Comparison of ENCODE assay signal across 2 cellular contexts in the genomic region with DNA sequence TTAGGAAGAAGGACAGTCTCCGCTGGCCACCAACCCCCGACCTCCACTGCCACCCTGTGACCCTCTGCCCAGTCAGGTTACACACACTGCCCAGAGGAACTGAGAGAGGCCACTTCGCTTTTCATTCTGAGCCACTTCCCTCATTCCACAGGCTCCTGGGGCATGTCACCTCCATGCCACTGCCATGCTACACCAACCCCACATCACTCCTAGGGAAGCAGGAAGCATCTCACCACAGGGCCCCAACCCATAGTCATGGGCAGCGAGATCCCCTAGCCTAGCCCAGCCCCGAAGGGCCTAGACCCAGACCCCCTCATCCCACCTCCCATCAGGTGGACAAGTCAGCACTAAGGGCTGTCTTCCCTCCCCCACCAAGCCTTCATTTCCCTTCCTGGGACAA.
TF ChIP-seq lines count a peak whose summit lies in the region.

No MANE protein-coding gene starts in this region.

TF ChIP-seq in IMR-90, 13 proteins besides CTCF, POLR2A, EP300 and RAD21:
- TF ChIP-seq NFE2L2 (IDR thresholded peaks at IDR 0.05; ENCODE audit: low read depth, low read length) (no peak), USF2 (IDR thresholded peaks at IDR 0.05; ENCODE audit: low read depth, low read length) (no peak), RFX5 (IDR thresholded peaks at IDR 0.05; ENCODE audit: low read depth, low read length) (no peak), RCOR1 (IDR thresholded peaks at IDR 0.05; ENCODE audit: insufficient replicate concordance, low read length) (no peak), FOS (IDR thresholded peaks at IDR 0.05; ENCODE audit: low read depth, low read length) (no peak), CEBPB (IDR thresholded peaks at IDR 0.05; ENCODE audit: low read depth, low read length) (no peak), CHD1 (IDR thresholded peaks at IDR 0.05; ENCODE audit: low read depth, low read length) (no peak), MAFK (IDR thresholded peaks at IDR 0.05; ENCODE audit: low read depth, low read length) (no peak), BHLHE40 (IDR thresholded peaks at IDR 0.05; ENCODE audit: low read depth, low read length) (no peak), MXI1 (IDR thresholded peaks at IDR 0.05; ENCODE audit: borderline replicate concordance, low read depth, low read length) (no peak)

TF ChIP-seq in GM12878, 131 proteins besides CTCF, POLR2A, EP300 and RAD21:
- TF ChIP-seq SPI1 (IDR thresholded peaks at IDR 0.05; ENCODE audit: borderline replicate concordance, insufficient read depth, low read depth, low read length), result peak; percentile 37; the same call in 1 of the 2 replicates
- no peak for TF ChIP-seq RUNX3 (IDR thresholded peaks at IDR 0.05; ENCODE audit: low read length)
